Comparison of ENCODE assay signal across 1 cellular context in genomic region chr16:8127096-8127495, GRCh38.
TF ChIP-seq lines count a peak whose summit lies in the region.

No MANE protein-coding gene starts in this region.

TF ChIP-seq in H1, 55 proteins besides CTCF, POLR2A, EP300 and RAD21 (continued from another document):
- TF ChIP-seq E2F6 (IDR thresholded peaks at IDR 0.05) (no peak), RBBP5 (IDR thresholded peaks at IDR 0.05; ENCODE audit: borderline replicate concordance, low read depth, low read length) (no peak), HDAC6 (IDR thresholded peaks at IDR 0.05; ENCODE audit: low read depth, low read length) (no peak), HDAC2 (IDR thresholded peaks at IDR 0.05; ENCODE audit: borderline replicate concordance in 1 of 2, low read depth in 2 of 2, low read length in 2 of 2) (no peak), MAX (IDR thresholded peaks at IDR 0.05) (no peak), CHD1 (IDR thresholded peaks at IDR 0.05; ENCODE audit: low read depth, low read length) (no peak)
TF ChIP-seq in H1: peak in this region for 0.
